16 cellular contexts compared by ENCODE assay signal in genomic region chr14:56150018-56150417, GRCh38.
"Had no signal": no experiment of that assay in that cellular context is flagged by ENCODE, and none has a peak within 500 bp of the region (broad histone marks: within the 10 kb centered on the region; RNA-seq: fewer than 3 reads in every experiment).

No MANE protein-coding gene starts in this region.

- H3K9ac ChIP-seq: parathyroid adenoma had no signal

- H3K36me3 Mint-ChIP-seq: stimulated activated memory B cell treated with anti-CD40 and anti-IgM and Interleukin-4, amounts not matched to agents 10 μg/mL and 1 μg/mL and 100 μg/mL, for 72 hours had no signal

- H3K27ac ChIP-seq: epithelial cell of prostate, lower lobe of right lung, parathyroid adenoma, thyroid gland, uterus had no signal

- DNase-seq: activated B cell treated with CpG ODN at 0.5 μM for 24 hours; activated CD4-positive, alpha-beta T cell treated with anti-CD3 and anti-CD28 coated beads, Interleukin-2, amount 10 ng/mL, durations not matched to agents 24 days and 14 days; activated CD8-positive, alpha-beta memory T cell treated with anti-CD3 and anti-CD28 coated beads, Interleukin-2, amount 50 U/mL, for 48 hours; activated naive CD8-positive, alpha-beta T cell treated with anti-CD3 and anti-CD28 coated beads for 36 hours; amygdala; effector CD8-positive, alpha-beta T cell; foreskin melanocyte; head of caudate nucleus; lower lobe of right lung; retina; stimulated activated CD4-positive, alpha-beta T cell treated with anti-CD3 and anti-CD28 coated beads, Interleukin-2, amount 100 ng/mL, for 48 hours; uterus had no signal

- H3K4me3 ChIP-seq: lower lobe of right lung, thyroid gland, uterus had no signal

- H2AFZ ChIP-seq: parathyroid adenoma had no signal

- H3K36me3 ChIP-seq: lower lobe of right lung, thyroid gland, uterus had no signal

- H3K4me1 ChIP-seq: parathyroid adenoma, uterus had no signal

- H3K9me3 Mint-ChIP-seq: activated CD4-positive, alpha-beta T cell treated with anti-CD3 and anti-CD28 coated beads, Interleukin-2, amount 10 ng/mL, durations not matched to agents 24 days and 14 days; activated naive CD8-positive, alpha-beta T cell treated with anti-CD3 and anti-CD28 coated beads for 36 hours; stimulated activated memory B cell treated with anti-CD40 and anti-IgM and Interleukin-4, amounts not matched to agents 10 μg/mL and 1 μg/mL and 100 μg/mL, for 72 hours had no signal

- H3K27me3 ChIP-seq: thyroid gland, uterus had no signal

- H3K27me3 Mint-ChIP-seq: activated B cell treated with CpG ODN at 0.5 μM for 24 hours; stimulated activated memory B cell treated with anti-CD40 and anti-IgM and Interleukin-4, amounts not matched to agents 10 μg/mL and 1 μg/mL and 100 μg/mL, for 72 hours had no signal

- H3K4me3 Mint-ChIP-seq: activated B cell treated with CpG ODN at 0.5 μM for 24 hours; activated CD4-positive, alpha-beta T cell treated with anti-CD3 and anti-CD28 coated beads, Interleukin-2, amount 10 ng/mL, durations not matched to agents 24 days and 14 days; activated naive CD8-positive, alpha-beta T cell treated with anti-CD3 and anti-CD28 coated beads for 36 hours; stimulated activated memory B cell treated with anti-CD40 and anti-IgM and Interleukin-4, amounts not matched to agents 10 μg/mL and 1 μg/mL and 100 μg/mL, for 72 hours had no signal

- H3K27ac Mint-ChIP-seq: activated B cell treated with CpG ODN at 0.5 μM for 24 hours; activated CD4-positive, alpha-beta T cell treated with anti-CD3 and anti-CD28 coated beads, Interleukin-2, amount 10 ng/mL, durations not matched to agents 24 days and 14 days; activated naive CD8-positive, alpha-beta T cell treated with anti-CD3 and anti-CD28 coated beads for 36 hours; stimulated activated memory B cell treated with anti-CD40 and anti-IgM and Interleukin-4, amounts not matched to agents 10 μg/mL and 1 μg/mL and 100 μg/mL, for 72 hours had no signal

- H3K9me3 ChIP-seq: lower lobe of right lung, thyroid gland, uterus had no signal

- ATAC-seq: stimulated activated memory B cell treated with anti-CD40 and anti-IgM and Interleukin-4, amounts not matched to agents 10 μg/mL and 1 μg/mL and 100 μg/mL, for 72 hours had no signal
